ENCODE assay signal across 14 cellular contexts in genomic region chr6:119720160-119720559, GRCh38.
DNase-seq lines count a peak whose midpoint lies in the region; ATAC-seq, FAIRE-seq and TF ChIP-seq lines count a peak whose summit lies in the region.
"Had no signal": no experiment of that assay in that cellular context is flagged by ENCODE, and none has a peak within 500 bp of the region (broad histone marks: within the 10 kb centered on the region; RNA-seq: fewer than 3 reads in every experiment).

No MANE protein-coding gene starts in this region.

- no peak overlapping the region for H2BK12ac ChIP-seq in H1 (ENCODE audit: low read depth, low read length)

- H3K4me3 Mint-ChIP-seq in MCF 10A (ENCODE audit: unreplicated experiment): no peak overlapping the region
- H3K4me3 Mint-ChIP-seq: stimulated activated memory B cell treated with anti-CD40 and anti-IgM and Interleukin-4, amounts not matched to agents 10 μg/mL and 1 μg/mL and 100 μg/mL, for 72 hours had no signal

- H3K36me3 ChIP-seq in breast epithelium (no peaks in the 10 kb centered on the region), MM.1S (replicated peaks; ENCODE audit: insufficient read depth, low read length) (no peaks in the 10 kb centered on the region), H1 (ENCODE audit: control insufficient read depth in 2 of 4, insufficient read depth in 4 of 4, low read length in 3 of 4) (no peaks in the 10 kb centered on the region)
- H3K36me3 ChIP-seq: BLaER1 treated with 17β-estradiol and CSF1 and Interleukin-3, amounts not matched to agents 10 nM and 100 nM; cardiac muscle cell had no signal

- no peaks in the 10 kb centered on the region for H4K20me1 ChIP-seq in MM.1S (ENCODE audit: insufficient read depth, low read length)
- no peaks in the 10 kb centered on the region for H4K20me1 ChIP-seq in H1 (replicated peaks in 1 of 2; ENCODE audit: control insufficient read depth in 1 of 2, insufficient read depth in 2 of 2, low read length in 2 of 2)
- H4K20me1 ChIP-seq: BLaER1 treated with 17β-estradiol and CSF1 and Interleukin-3, amounts not matched to agents 10 nM and 100 nM had no signal

- no peak overlapping the region for H4K5ac ChIP-seq in H1 (ENCODE audit: insufficient read length, low read depth, low read length)

- H2BK5ac ChIP-seq in H1 (ENCODE audit: low read depth, low read length): no peak overlapping the region

- H3K9me3 Mint-ChIP-seq in MCF 10A (ENCODE audit: unreplicated experiment): peaks cover 7% of the 10 kb centered on the region
- H3K9me3 Mint-ChIP-seq: activated T-helper 2 cell treated with anti-CD3 and anti-CD28 coated beads, Interferon-gamma antibody, Interleukin-2, Interleukin-4, amounts not matched to agents 10 μg/mL and 5 μg/mL and 100 μg/mL, durations not matched to agents 14 hours and 24 hours and 36 hours; stimulated activated memory B cell treated with anti-CD40 and anti-IgM and Interleukin-4, amounts not matched to agents 10 μg/mL and 1 μg/mL and 100 μg/mL, for 72 hours had no signal

- H3K4me2 ChIP-seq in MM.1S (ENCODE audit: low read depth, low read length): no peak overlapping the region
- H3K4me2 ChIP-seq in H1 (ENCODE audit: insufficient read depth in 1 of 2, low read depth in 2 of 2, low read length in 2 of 2): no peak overlapping the region
- H3K4me2 ChIP-seq: BLaER1 treated with 17β-estradiol and CSF1 and Interleukin-3, amounts not matched to agents 10 nM and 100 nM had no signal

- H2BK20ac ChIP-seq in H1 (ENCODE audit: low read length): no peak overlapping the region

- no peaks in the 10 kb centered on the region for H3K36me3 Mint-ChIP-seq in MCF 10A (ENCODE audit: insufficient read depth, unreplicated experiment)
- H3K36me3 Mint-ChIP-seq: stimulated activated memory B cell treated with anti-CD40 and anti-IgM and Interleukin-4, amounts not matched to agents 10 μg/mL and 1 μg/mL and 100 μg/mL, for 72 hours had no signal

- H3F3A ChIP-seq in MM.1S (ENCODE audit: insufficient read depth, low read length): no peaks in the 10 kb centered on the region

- H3K79me2 ChIP-seq in MM.1S (ENCODE audit: low read length) (no peaks in the 10 kb centered on the region), H1 (ENCODE audit: control insufficient read depth in 1 of 2, insufficient read depth in 2 of 2, low read length in 2 of 2) (no peaks in the 10 kb centered on the region)

- no peaks in the 10 kb centered on the region for H3K4me1 Mint-ChIP-seq in MCF 10A (ENCODE audit: insufficient read depth, unreplicated experiment)

- CTCF ChIA-PET in MCF 10A (lab: Yijun Ruan, JAX): interaction anchor here (0.6 to 1.6 kb wide), 5 partner anchors 22 to 571 kb away, joined by 3 to 4 read pairs (median 4); no protein-coding TSS in a partner anchor
- CTCF ChIA-PET in H1 (lab: Charles Lee; ENCODE audit: partially characterized antibody): interaction anchor here (0.6 to 3.0 kb wide), 14 partner anchors 8 to 592 kb away, joined by 3 to 12 read pairs (median 4); no protein-coding TSS in a partner anchor

- no peak overlapping the region for H2AK5ac ChIP-seq in H1 (ENCODE audit: low read depth, low read length)

- no peaks in the 10 kb centered on the region for H3K79me1 ChIP-seq in H1 (ENCODE audit: low read depth, low read length)

- no peak overlapping the region for H4K91ac ChIP-seq in H1 (replicated peaks; ENCODE audit: insufficient read length, low read length)

- H3K23me2 ChIP-seq in H1 (ENCODE audit: low read depth, low read length): no peaks in the 10 kb centered on the region; the same call in 1 of the 2 replicates

- no peak overlapping the region for H3K23ac ChIP-seq in H1 (ENCODE audit: insufficient read length)

- no peak for FAIRE-seq in H1 (lab: Jason Lieb, UNC)

- no peak overlapping the region for H4K8ac ChIP-seq in H1 (ENCODE audit: extremely low read depth, insufficient read depth, low read length)

- no peak overlapping the region for H3K14ac ChIP-seq in H1 (ENCODE audit: insufficient read length)

- H3K56ac ChIP-seq in H1 (replicated peaks; ENCODE audit: insufficient read length, low read depth, low read length): no peak overlapping the region

- TF ChIP-seq RAD21 in H1 (IDR thresholded peaks at IDR 0.05 in 1 of 2, conservative IDR thresholded peaks at IDR 0.05 in 1 of 2; ENCODE audit: low read depth in 2 of 2, low read length in 2 of 2): peak; percentile 30 to 45; a peak in 3 of 4 replicates

- WGBS in H1 (ENCODE audit: extremely low coverage in 1 of 2, insufficient coverage in 1 of 2, insufficient read length in 1 of 2, insufficient replicate concordance in 2 of 2, low coverage in 1 of 2, low lambda C conversion rate in 2 of 2, missing lambda C conversion rate in 1 of 2), 2 experiments: 100% methylated on average over 2 of the region's 2 CpGs; no CpG with 5 or more reads in 1 of the 2 experiments

- TF ChIP-seq CTCF in MCF 10A (IDR thresholded peaks at IDR 0.05; ENCODE audit: unreplicated experiment): no peak
- TF ChIP-seq CTCF in breast epithelium (IDR thresholded peaks at IDR 0.05): no peak
- peak; percentile 9; the same call in 1 of the 2 replicates for TF ChIP-seq CTCF in MM.1S (IDR thresholded peaks at IDR 0.05; ENCODE audit: low read length)
- peak; percentile 7 to 64 (median 43) for TF ChIP-seq CTCF in H1 (IDR thresholded peaks at IDR 0.05; ENCODE audit: control extremely low read depth in 1 of 3, insufficient read depth in 1 of 3, low read depth in 1 of 3, low read length in 3 of 3)

- no peak overlapping the region for H3K9ac ChIP-seq in MM.1S (ENCODE audit: low read length)
- H3K9ac ChIP-seq in H1 (replicated peaks in 1 of 4; ENCODE audit: extremely low read depth in 1 of 4, low read depth in 3 of 4, low read length in 3 of 4): no peak overlapping the region
- H3K9ac ChIP-seq: BLaER1 treated with 17β-estradiol and CSF1 and Interleukin-3, amounts not matched to agents 10 nM and 100 nM had no signal

- H3K27me3 Mint-ChIP-seq in MCF 10A (ENCODE audit: insufficient read depth, unreplicated experiment): no peaks in the 10 kb centered on the region
- H3K27me3 Mint-ChIP-seq: stimulated activated memory B cell treated with anti-CD40 and anti-IgM and Interleukin-4, amounts not matched to agents 10 μg/mL and 1 μg/mL and 100 μg/mL, for 72 hours had no signal

- no peak overlapping the region for H2BK15ac ChIP-seq in H1 (ENCODE audit: low read length)

- no peak overlapping the region for H3K18ac ChIP-seq in H1 (ENCODE audit: extremely low read depth, low read length)

- no peaks in the 10 kb centered on the region for H3K9me3 ChIP-seq in breast epithelium
- no peaks in the 10 kb centered on the region for H3K9me3 ChIP-seq in MM.1S (replicated peaks; ENCODE audit: insufficient read depth, low read length)
- H3K9me3 ChIP-seq in H1 (ENCODE audit: insufficient read depth in 2 of 2, low read depth in 1 of 2, low read length in 1 of 2): no peaks in the 10 kb centered on the region
- H3K9me3 ChIP-seq: BLaER1 treated with 17β-estradiol and CSF1 and Interleukin-3, amounts not matched to agents 10 nM and 100 nM had no signal

- no peak for ATAC-seq in GM21515 (IDR thresholded peaks at IDR 0.05; ENCODE audit: unreplicated experiment)
- ATAC-seq in HG03378 (IDR thresholded peaks at IDR 0.05; ENCODE audit: unreplicated experiment): no peak
- ATAC-seq: left ventricle myocardium superior; stimulated activated memory B cell treated with anti-CD40 and anti-IgM and Interleukin-4, amounts not matched to agents 10 μg/mL and 1 μg/mL and 100 μg/mL, for 72 hours had no signal

- DNase-seq in MCF 10A (ENCODE audit: unreplicated experiment): peak; percentile 16
- no peak for DNase-seq in breast epithelium (ENCODE audit: low spot score in 2 of 2)
- no peak for DNase-seq in MM.1S
- DNase-seq in H1 (ENCODE audit: low read depth in 1 of 2, low spot score in 2 of 2): no peak
- DNase-seq in mucosa of gallbladder (ENCODE audit: low spot score): no peak
- DNase-seq in AG08395 (ENCODE audit: low spot score): no peak
- DNase-seq: activated CD4-positive, alpha-beta T cell treated with anti-CD3 and anti-CD28 coated beads for 1 hour; left ventricle myocardium superior had no signal

- H2BK120ac ChIP-seq in H1 (replicated peaks; ENCODE audit: low read depth, low read length): no peak overlapping the region

- no peak overlapping the region for H3K27ac Mint-ChIP-seq in MCF 10A (ENCODE audit: low read depth, unreplicated experiment)
- H3K27ac Mint-ChIP-seq: activated T-helper 2 cell treated with anti-CD3 and anti-CD28 coated beads, Interferon-gamma antibody, Interleukin-2, Interleukin-4, amounts not matched to agents 10 μg/mL and 5 μg/mL and 100 μg/mL, durations not matched to agents 14 hours and 24 hours and 36 hours; stimulated activated memory B cell treated with anti-CD40 and anti-IgM and Interleukin-4, amounts not matched to agents 10 μg/mL and 1 μg/mL and 100 μg/mL, for 72 hours had no signal

- intact Hi-C loops in MCF 10A (cut with micrococcal nuclease) (loop anchor here (5.0 kb wide), 1 partner anchor 573 kb away; no protein-coding TSS in a partner anchor), breast epithelium (cut with DNase I; ENCODE audit: low total_unique reads) (no loop called here)

- no peak overlapping the region for H3K4me3 ChIP-seq in breast epithelium
- no peak overlapping the region for H3K4me3 ChIP-seq in MM.1S (ENCODE audit: low read length)
- H3K4me3 ChIP-seq in H1 (ENCODE audit: extremely low read depth in 1 of 4, insufficient read depth in 2 of 4, low read depth in 3 of 4, low read length in 4 of 4): no peak overlapping the region
- H3K4me3 ChIP-seq: BLaER1 treated with 17β-estradiol and CSF1 and Interleukin-3, amounts not matched to agents 10 nM and 100 nM; cardiac muscle cell had no signal

- H2AFZ ChIP-seq in MM.1S (ENCODE audit: low read length) (no peak overlapping the region), H1 (ENCODE audit: low read length) (no peak overlapping the region)

- POLR2A ChIA-PET in MCF 10A (lab: Yijun Ruan, JAX) (interaction anchor here (1.2 kb wide), 1 partner anchor 370 kb away, joined by 5 read pairs; no protein-coding TSS in a partner anchor), H1 (lab: Charles Lee; ENCODE audit: partially characterized antibody) (no interaction called here)

- H3K4ac ChIP-seq in H1 (replicated peaks; ENCODE audit: insufficient read length, low read depth, low read length): no peak overlapping the region

- H3K9me2 ChIP-seq in MM.1S (replicated peaks; ENCODE audit: insufficient read depth, low read length): no peaks in the 10 kb centered on the region

- no peaks in the 10 kb centered on the region for H3K4me1 ChIP-seq in breast epithelium
- H3K4me1 ChIP-seq in MM.1S (ENCODE audit: low read length): peaks cover 5% of the 10 kb centered on the region
- H3K4me1 ChIP-seq in H1 (replicated peaks in 1 of 4; ENCODE audit: control insufficient read depth in 3 of 4, insufficient read depth in 4 of 4, low read length in 3 of 4): peaks cover 0 to 10% (median 3%) of the 10 kb centered on the region in 4 experiments; a peak in 2 of 7 replicates

- TF ChIP-seq POLR2A in breast epithelium (IDR thresholded peaks at IDR 0.05) (no peak), H1 (IDR thresholded peaks at IDR 0.05; ENCODE audit: control extremely low read depth in 1 of 2, low read depth in 2 of 2, low read length in 2 of 2) (no peak)

- no peak overlapping the region for H3K27ac ChIP-seq in breast epithelium
- H3K27ac ChIP-seq in MM.1S (ENCODE audit: low read length): no peak overlapping the region
- no peak overlapping the region for H3K27ac ChIP-seq in H1 (ENCODE audit: low read depth, low read length)
- H3K27ac ChIP-seq: BLaER1 treated with 17β-estradiol and CSF1 and Interleukin-3, amounts not matched to agents 10 nM and 100 nM; cardiac muscle cell had no signal

- no TSS peak for BruUV-seq in MCF 10A (replicated peaks; lab: Mats Ljungman, UMichigan)

- no peaks in the 10 kb centered on the region for H3K27me3 ChIP-seq in breast epithelium
- H3K27me3 ChIP-seq in MM.1S (replicated peaks; ENCODE audit: insufficient read depth, low read length): no peaks in the 10 kb centered on the region
- no peaks in the 10 kb centered on the region for H3K27me3 ChIP-seq in H1 (replicated peaks in 1 of 4; ENCODE audit: control insufficient read depth in 3 of 4, extremely low read depth in 1 of 4, insufficient read depth in 3 of 4, low read length in 3 of 4)
- H3K27me3 ChIP-seq: BLaER1 treated with 17β-estradiol and CSF1 and Interleukin-3, amounts not matched to agents 10 nM and 100 nM; cardiac muscle cell had no signal

- no peak for TF ChIP-seq EP300 in H1 (IDR thresholded peaks at IDR 0.05; ENCODE audit: borderline replicate concordance in 1 of 2, low read depth in 2 of 2, low read length in 2 of 2)

Comparison
In these comparisons a context has a peak if more than half of its experiments do, and no peak if none do; other contexts are left out.
1. CTCF ChIP-seq: peak in MM.1S (single experiment) and H1 (3 of 3); none in MCF 10A (single experiment) and breast epithelium (0 of 3).